In the genomic region with DNA sequence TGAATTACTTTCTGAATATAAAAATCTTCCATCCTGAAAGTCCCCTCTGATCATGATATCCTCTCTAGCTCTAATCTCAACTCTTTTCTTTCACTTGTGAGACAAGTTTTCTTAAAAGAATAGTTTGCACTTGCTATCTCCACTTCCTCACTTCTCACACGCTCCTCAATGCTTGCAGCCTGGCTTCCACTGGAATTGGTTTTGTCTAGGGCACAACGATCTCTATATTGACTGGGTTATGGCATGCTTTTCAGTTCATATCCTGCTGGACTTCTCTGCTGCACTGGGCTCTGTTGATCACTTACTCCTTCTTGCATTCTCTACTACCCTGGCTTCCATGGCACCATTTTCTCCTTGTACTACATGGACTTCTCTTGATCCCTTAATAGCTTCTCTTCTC, we compare ENCODE assay signal across 22 cellular contexts. TPM values are rescaled to one million over a fixed set of nuclear protein-coding genes. Genes with fewer than 3 reads are reported as not detected.
DNase-seq lines count a peak whose midpoint lies in the region; ATAC-seq and TF ChIP-seq lines count a peak whose summit lies in the region.
"Had no signal": no experiment of that assay in that cellular context is flagged by ENCODE, and none has a peak within 500 bp of the region (broad histone marks: within the 10 kb centered on the region; RNA-seq: fewer than 3 reads in every experiment).

No MANE protein-coding gene starts in this region.

- no peak overlapping the region for H3K27ac ChIP-seq in vagina
- H3K27ac ChIP-seq: cardiac muscle cell, transverse colon had no signal

- peak overlapping the region; percentile 80 for H3K4me3 ChIP-seq in GM12865 (ENCODE audit: low read depth, low read length)
- H3K4me3 ChIP-seq in mononuclear cell (ENCODE audit: low read length), result peak overlapping the region; percentile 34
- H3K4me3 ChIP-seq in vagina, result no peak overlapping the region
- H3K4me3 ChIP-seq: cardiac muscle cell, transverse colon had no signal

- intact Hi-C loops in vagina (cut with DNase I), result no loop called here

- CTCF ChIA-PET in activated CD4-positive, alpha-beta memory T cell treated with anti-CD3 and anti-CD28 coated beads, Interleukin-2, amount 10 ng/mL, durations not matched to agents 7 days and 5 days (lab: Charles Lee), result no interaction called here

- no peak for ATAC-seq in GM18873 (IDR thresholded peaks at IDR 0.05; ENCODE audit: low FRiP score, unreplicated experiment)
- ATAC-seq: natural killer cell had no signal

- no peaks in the 10 kb centered on the region for H3K36me3 ChIP-seq in vagina
- H3K36me3 ChIP-seq: cardiac muscle cell, transverse colon had no signal

- H3K4me1 ChIP-seq in mononuclear cell (ENCODE audit: insufficient read depth, low read length) (peaks cover 16% of the 10 kb centered on the region), vagina (no peaks in the 10 kb centered on the region)
- H3K4me1 ChIP-seq: transverse colon had no signal

- DNase-seq in GM12865 (ENCODE audit: low read depth), result peak; percentile 31
- peak; percentile 60 for DNase-seq in NAMALWA (ENCODE audit: low spot score)
- no peak for DNase-seq in activated CD4-positive, alpha-beta memory T cell treated with anti-CD3 and anti-CD28 coated beads, Interleukin-2, amount 10 ng/mL, durations not matched to agents 7 days and 5 days
- no peak for DNase-seq in vagina (ENCODE audit: extremely low spot score in 2 of 2)
- DNase-seq: activated CD4-positive, alpha-beta T cell treated with anti-CD3 and anti-CD28 coated beads, Interleukin-2, amount 50 U/mL, for 48 hours; activated T-cell treated with anti-CD3 and anti-CD28 coated beads for 4 hours; dermis blood vessel endothelial cell; DMS79 treated with DMSO at 0.1 percent for 48 hours; mesendoderm; natural killer cell; NCI-H2107; NCI-H510A treated with DMSO at 0.1 percent for 48 hours; stimulated activated CD4-positive, alpha-beta T cell treated with anti-CD3 and anti-CD28 coated beads, Interleukin-1b, Interleukin-23, amount 100 ng/mL, for 48 hours; transverse colon had no signal

- peaks cover 13% of the 10 kb centered on the region for H3K27me3 Mint-ChIP-seq in activated CD4-positive, alpha-beta memory T cell treated with anti-CD3 and anti-CD28 coated beads, Interleukin-2, amount 10 ng/mL, durations not matched to agents 7 days and 5 days

- no peaks in the 10 kb centered on the region for H3K36me3 Mint-ChIP-seq in activated CD4-positive, alpha-beta memory T cell treated with anti-CD3 and anti-CD28 coated beads, Interleukin-2, amount 10 ng/mL, durations not matched to agents 7 days and 5 days (ENCODE audit: low read depth)
- H3K36me3 Mint-ChIP-seq: natural killer cell had no signal

- H3K9me3 Mint-ChIP-seq in activated CD4-positive, alpha-beta memory T cell treated with anti-CD3 and anti-CD28 coated beads, Interleukin-2, amount 10 ng/mL, durations not matched to agents 7 days and 5 days, result no peaks in the 10 kb centered on the region
- H3K9me3 Mint-ChIP-seq: natural killer cell; stimulated activated naive CD8-positive, alpha-beta T cell treated with anti-CD3 and anti-CD28 coated beads, Interleukin-15, Interleukin-2, amounts not matched to agents 100 ng/mL and 50 ng/mL, for 24 hours had no signal

- POLR2A ChIA-PET in activated CD4-positive, alpha-beta memory T cell treated with anti-CD3 and anti-CD28 coated beads, Interleukin-2, amount 10 ng/mL, durations not matched to agents 7 days and 5 days (lab: Charles Lee), result no interaction called here

- no peak overlapping the region for H3K27ac Mint-ChIP-seq in activated CD4-positive, alpha-beta memory T cell treated with anti-CD3 and anti-CD28 coated beads, Interleukin-2, amount 10 ng/mL, durations not matched to agents 7 days and 5 days
- H3K27ac Mint-ChIP-seq: natural killer cell; stimulated activated naive CD8-positive, alpha-beta T cell treated with anti-CD3 and anti-CD28 coated beads, Interleukin-15, Interleukin-2, amounts not matched to agents 100 ng/mL and 50 ng/mL, for 24 hours had no signal

- no peaks in the 10 kb centered on the region for H3K4me1 Mint-ChIP-seq in activated CD4-positive, alpha-beta memory T cell treated with anti-CD3 and anti-CD28 coated beads, Interleukin-2, amount 10 ng/mL, durations not matched to agents 7 days and 5 days
- H3K4me1 Mint-ChIP-seq: natural killer cell had no signal

- no peak for TF ChIP-seq POLR2A in vagina (IDR thresholded peaks at IDR 0.05)

- no peak overlapping the region for H3K4me3 Mint-ChIP-seq in activated CD4-positive, alpha-beta memory T cell treated with anti-CD3 and anti-CD28 coated beads, Interleukin-2, amount 10 ng/mL, durations not matched to agents 7 days and 5 days
- H3K4me3 Mint-ChIP-seq: natural killer cell; stimulated activated naive CD8-positive, alpha-beta T cell treated with anti-CD3 and anti-CD28 coated beads, Interleukin-15, Interleukin-2, amounts not matched to agents 100 ng/mL and 50 ng/mL, for 24 hours had no signal

- H3K9me3 ChIP-seq in mononuclear cell (ENCODE audit: low read depth, low read length) (no peaks in the 10 kb centered on the region), vagina (no peaks in the 10 kb centered on the region)
- H3K9me3 ChIP-seq: transverse colon had no signal

- H3K27me3 ChIP-seq in mononuclear cell (ENCODE audit: insufficient read depth, low read length) (peaks cover 12% of the 10 kb centered on the region), vagina (no peaks in the 10 kb centered on the region)

- no peak for TF ChIP-seq CTCF in GM12865 (IDR thresholded peaks at IDR 0.05; ENCODE audit: insufficient read depth, low read depth, low read length, missing control alignments)
- no peak for TF ChIP-seq CTCF in vagina (IDR thresholded peaks at IDR 0.05)

RNA-seq across cellular contexts. Expression of a gene that starts 0.5 kb away (rescaled TPM):
- 1.4 TPM for total RNA-seq in mononuclear cell
- not detected for total RNA-seq in activated CD4-positive, alpha-beta memory T cell treated with anti-CD3 and anti-CD28 coated beads, Interleukin-2, amount 10 ng/mL, durations not matched to agents 7 days and 5 days
- not detected for total RNA-seq in vagina
- total RNA-seq: cardiac muscle cell; endothelial cell of umbilical vein; Right ventricle myocardium inferior; T-helper 1 cell treated with Interleukin-12 subunit alpha and Interleukin-12 subunit beta and Interleukin-4 antibody, amounts not matched to agents 30 ng/mL and 1 ng/mL, for 36 hours had no signal

RNA-seq across cellular contexts. Expression of a gene that starts 13.8 kb away (rescaled TPM):
- 1.0 TPM for total RNA-seq in mononuclear cell
- under 1 TPM; 0.35 to 0.43 TPM for total RNA-seq in activated CD4-positive, alpha-beta memory T cell treated with anti-CD3 and anti-CD28 coated beads, Interleukin-2, amount 10 ng/mL, durations not matched to agents 7 days and 5 days
- not detected for total RNA-seq in vagina

RNA-seq across cellular contexts. Expression of a gene that starts 42.1 kb away (rescaled TPM):
- 38.4 TPM for total RNA-seq in mononuclear cell
- 10 to 100 TPM; 23.4 to 23.5 TPM for total RNA-seq in activated CD4-positive, alpha-beta memory T cell treated with anti-CD3 and anti-CD28 coated beads, Interleukin-2, amount 10 ng/mL, durations not matched to agents 7 days and 5 days
- total RNA-seq in vagina, result 34.1 TPM

RNA-seq across cellular contexts. Expression of a gene that starts 44.6 kb away (rescaled TPM):
- total RNA-seq in mononuclear cell (30.7 TPM), vagina (10.3 TPM)
- under 1 TPM; 0.18 to 0.25 TPM for total RNA-seq in activated CD4-positive, alpha-beta memory T cell treated with anti-CD3 and anti-CD28 coated beads, Interleukin-2, amount 10 ng/mL, durations not matched to agents 7 days and 5 days
- total RNA-seq: cardiac muscle cell; dermis blood vessel endothelial cell; endothelial cell of umbilical vein; kidney epithelial cell; T-helper 1 cell treated with Interleukin-12 subunit alpha and Interleukin-12 subunit beta and Interleukin-4 antibody, amounts not matched to agents 30 ng/mL and 1 ng/mL, for 36 hours had no signal

RNA-seq across cellular contexts. Expression of a gene that starts 58.6 kb away (rescaled TPM):
- total RNA-seq in mononuclear cell, result 27.5 TPM
- total RNA-seq in activated CD4-positive, alpha-beta memory T cell treated with anti-CD3 and anti-CD28 coated beads, Interleukin-2, amount 10 ng/mL, durations not matched to agents 7 days and 5 days, result 10 to 100 TPM; 19.3 TPM
- 21.1 TPM for total RNA-seq in vagina

Comparison
In these comparisons a context has a peak if more than half of its experiments do, and no peak if none do; other contexts are left out.
1. DNase-seq: peak in GM12865 (single experiment) and NAMALWA (single experiment); none in activated CD4-positive, alpha-beta memory T cell treated with anti-CD3 and anti-CD28 coated beads, Interleukin-2, amount 10 ng/mL, durations not matched to agents 7 days and 5 days (single experiment) and vagina (0 of 2).
2. H3K4me3 ChIP-seq: peak in GM12865 (single experiment) and mononuclear cell (single experiment); none in vagina (0 of 2).